In genomic region chr11:83156150-83156995, GRCh38 we compare ENCODE assay signal across 8 cellular contexts. TPM values are rescaled to one million over a fixed set of nuclear protein-coding genes. Genes with fewer than 3 reads are reported as not detected.
A peak's percentile ranks its signal among the peaks of the same experiment; 100 is the strongest.
DNase-seq lines count a peak whose midpoint lies in the region; ATAC-seq and TF ChIP-seq lines count a peak whose summit lies in the region.

No MANE protein-coding gene starts in this region.

- H3K4me1 ChIP-seq in left lung: peaks cover 11 to 34% of the 10 kb centered on the region in 2 donors

- no peaks in the 10 kb centered on the region for H3K27me3 ChIP-seq in left lung

- ATAC-seq in GM19324 (IDR thresholded peaks at IDR 0.05; ENCODE audit: low FRiP score, unreplicated experiment) (peak; percentile 98), HG03460 (IDR thresholded peaks at IDR 0.05; ENCODE audit: unreplicated experiment) (peak; percentile 92), left lung (peak; percentile 92)

- intact Hi-C loops in left lung (cut with DNase I): no loop called here

- H3K27ac ChIP-seq in left lung: peak overlapping the region; percentile 92 to 99

- no peak for TF ChIP-seq CTCF in left lung (IDR thresholded peaks at IDR 0.05)

- H3K4me3 ChIP-seq in left lung: peak overlapping the region; percentile 60 to 96

- DNase-seq in C1 segment of cervical spinal cord (lab: John Stamatoyannopoulos, UW) (peak; percentile 93 to 100 (median 98)), NCI-H524 treated with DMSO at 0.1 percent for 48 hours (lab: John Stamatoyannopoulos, UW) (peak; percentile 97), dermis blood vessel endothelial cell (peak; percentile 100), left lung (peak; percentile 97 to 99)
- DNase-seq in activated CD4-positive, alpha-beta T cell treated with anti-CD3 and anti-CD28 coated beads for 48 hours: peak; percentile 98
- DNase-seq in stimulated activated CD4-positive, alpha-beta T cell treated with anti-CD3 and anti-CD28 coated beads, TNF-alpha, amount 100 ng/mL, for 4 hours (ENCODE audit: low read depth in 3 of 3): peak; percentile 82 to 97 (median 95)

- H3K9me3 ChIP-seq in left lung: no peaks in the 10 kb centered on the region

- H3K36me3 ChIP-seq in left lung: peaks cover 0 to 2% of the 10 kb centered on the region in 2 donors

RNA-seq across cellular contexts. Expression of gene PCF11, which starts 0.6 kb away (rescaled TPM):
- total RNA-seq in dermis blood vessel endothelial cell: 43.7 and 44.4 TPM in 2 replicates
- 10 to 100 TPM; 35.8 to 54.4 TPM for total RNA-seq in left lung

RNA-seq across cellular contexts. Expression of gene ANKRD42, which starts 37.1 kb away (rescaled TPM):
- 2.3 and 3.9 TPM in 2 replicates for total RNA-seq in dermis blood vessel endothelial cell
- 10 to 100 TPM; 11.5 to 14.1 TPM for total RNA-seq in left lung

Comparison
In these comparisons a context has a peak if more than half of its experiments do, and no peak if none do; other contexts are left out.
1. Peak in every context shown above with its lines: DNase-seq, ATAC-seq, H3K4me3 ChIP-seq and H3K27ac ChIP-seq.